In the genomic region with DNA sequence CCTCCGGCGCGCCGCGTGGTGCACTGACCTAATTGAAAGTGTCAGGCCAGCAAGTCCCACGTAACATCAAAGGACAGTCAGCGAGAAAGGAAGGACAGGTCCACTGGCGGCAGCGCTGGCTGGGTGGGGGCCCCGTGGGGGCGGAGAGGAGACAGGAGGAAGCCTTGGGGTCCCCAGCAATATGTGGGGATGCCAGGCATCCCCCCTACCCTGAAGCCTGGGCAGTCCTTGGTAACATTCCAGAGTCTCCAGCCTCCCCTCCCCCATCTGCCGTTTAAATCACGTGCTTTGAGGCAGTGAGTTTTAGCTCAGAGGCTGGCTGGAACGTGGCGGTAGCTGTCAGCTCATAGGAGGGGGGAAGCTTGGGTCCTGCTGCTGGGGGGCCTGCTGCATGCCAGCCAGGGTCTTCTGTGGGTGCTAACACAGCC, we compare ENCODE assay signal across 10 cellular contexts.
DNase-seq lines count a peak whose midpoint lies in the region; ATAC-seq and TF ChIP-seq lines count a peak whose summit lies in the region.
"Had no signal": no experiment of that assay in that cellular context is flagged by ENCODE, and none has a peak within 500 bp of the region (broad histone marks: within the 10 kb centered on the region; RNA-seq: fewer than 3 reads in every experiment).

No MANE protein-coding gene starts in this region.

- peak overlapping the region; percentile 71 for H3K4me2 ChIP-seq in mesenchymal stem cell (ENCODE audit: low read length, poor library complexity, severe bottlenecking)
- H3K4me2 ChIP-seq in PC-3 (ENCODE audit: low read length): no peak overlapping the region
- H3K4me2 ChIP-seq: KMS-11 had no signal

- H4K8ac ChIP-seq in mesenchymal stem cell (ENCODE audit: low read length): peak overlapping the region; percentile 73

- H3K9me3 ChIP-seq in endocrine pancreas (ENCODE audit: control insufficient read depth, low read length) (no peaks in the 10 kb centered on the region), mesenchymal stem cell (ENCODE audit: control insufficient read depth, low read length) (no peaks in the 10 kb centered on the region), PC-3 (ENCODE audit: low read length) (no peaks in the 10 kb centered on the region)

- CTCF ChIA-PET in PC-3 (lab: Charles Lee): interaction anchor here (0.6 kb wide), 1 partner anchor 178 kb away, joined by 3 read pairs; no protein-coding TSS in a partner anchor

- no peaks in the 10 kb centered on the region for H3K9me2 ChIP-seq in PC-3 (replicated peaks; ENCODE audit: low read length)

- no peak overlapping the region for H2BK120ac ChIP-seq in mesenchymal stem cell (ENCODE audit: low read depth, low read length)

- no peak overlapping the region for H3K14ac ChIP-seq in mesenchymal stem cell (ENCODE audit: low read length in 2 of 2)

- H3K36me3 ChIP-seq in endocrine pancreas (ENCODE audit: control insufficient read depth, insufficient read depth, low read length): no peaks in the 10 kb centered on the region
- H3K36me3 ChIP-seq in mesenchymal stem cell (ENCODE audit: control insufficient read depth in 1 of 2, insufficient read depth in 2 of 2, low read depth in 1 of 2, low read length in 2 of 2): peaks cover 3 to 19% of the 10 kb centered on the region in 2 experiments
- H3K36me3 ChIP-seq in PC-3 (ENCODE audit: low read depth, low read length): no peaks in the 10 kb centered on the region

- H3K4ac ChIP-seq in mesenchymal stem cell (ENCODE audit: low read depth in 1 of 2, low read length in 2 of 2): no peak overlapping the region

- no peak for ATAC-seq in PC-3
- ATAC-seq: activated T-cell treated with anti-CD3 and anti-CD28 coated beads, Interleukin-2, amount 50 U/mL, for 4 hours had no signal

- H2BK15ac ChIP-seq in mesenchymal stem cell (ENCODE audit: low read depth, poor library complexity, severe bottlenecking): peak overlapping the region; percentile 44

- H3K27ac ChIP-seq in mesenchymal stem cell (ENCODE audit: low read length, poor library complexity, severe bottlenecking) (no peak overlapping the region), PC-3 (ENCODE audit: low read length) (no peak overlapping the region)
- H3K27ac ChIP-seq: KMS-11 had no signal

- DNase-seq in SK-N-DZ (ENCODE audit: low spot score): peak; percentile 56
- DNase-seq in mesenchymal stem cell: peak; percentile 19
- peak; percentile 75 for DNase-seq in superior temporal gyrus (ENCODE audit: extremely low spot score)
- no peak for DNase-seq in NCI-H1436 treated with DMSO at 0.1 percent for 48 hours (lab: John Stamatoyannopoulos, UW)
- no peak for DNase-seq in PC-3
- DNase-seq in NK-92 (lab: John Stamatoyannopoulos, UW; ENCODE audit: unreplicated experiment): no peak
- DNase-seq: activated T-cell treated with anti-CD3 and anti-CD28 coated beads, Interleukin-2, amount 50 U/mL, for 4 hours; NCI-H524 treated with DMSO at 0.1 percent for 48 hours had no signal

- H3K9ac ChIP-seq in endocrine pancreas (ENCODE audit: control insufficient read depth, insufficient read depth, low read length): peak overlapping the region; percentile 16
- H3K9ac ChIP-seq in mesenchymal stem cell (ENCODE audit: low read length): no peak overlapping the region
- H3K9ac ChIP-seq in PC-3 (ENCODE audit: low read length): no peak overlapping the region
- H3K9ac ChIP-seq: KMS-11 had no signal

- POLR2A ChIA-PET in PC-3 (lab: Charles Lee; ENCODE audit: unreplicated experiment): no interaction called here

- no peak overlapping the region for H2AK5ac ChIP-seq in mesenchymal stem cell (ENCODE audit: low read length, severe bottlenecking)

- no peak overlapping the region for H2BK5ac ChIP-seq in mesenchymal stem cell (ENCODE audit: low read depth, low read length, poor library complexity, severe bottlenecking)

- intact Hi-C loops in PC-3 (cut with micrococcal nuclease): no loop called here

- H3K27me3 ChIP-seq in endocrine pancreas (ENCODE audit: control insufficient read depth, insufficient read depth, low read length) (no peaks in the 10 kb centered on the region), mesenchymal stem cell (ENCODE audit: control insufficient read depth in 1 of 2, insufficient read depth in 1 of 2, low read length in 2 of 2) (no peaks in the 10 kb centered on the region), PC-3 (ENCODE audit: low read length) (no peaks in the 10 kb centered on the region)

- H3K79me1 ChIP-seq in mesenchymal stem cell (replicated peaks; ENCODE audit: low read length, poor library complexity, severe bottlenecking): peaks cover 3% of the 10 kb centered on the region

- peak overlapping the region; percentile 66 for H4K91ac ChIP-seq in mesenchymal stem cell (ENCODE audit: low read length)

- H2AFZ ChIP-seq in mesenchymal stem cell (ENCODE audit: low read depth, low read length): no peak overlapping the region
- no peak overlapping the region for H2AFZ ChIP-seq in PC-3 (ENCODE audit: low read length)

- H3F3A ChIP-seq in PC-3 (ENCODE audit: low read length, unreplicated experiment): no peaks in the 10 kb centered on the region

- no peaks in the 10 kb centered on the region for H3K79me2 ChIP-seq in PC-3 (ENCODE audit: low read length)

- H4K20me1 ChIP-seq in PC-3 (ENCODE audit: low read length): no peaks in the 10 kb centered on the region

- WGBS in mesenchymal stem cell: 50% methylated on average over 15 of the region's 15 CpGs

- no peak for TF ChIP-seq CTCF in PC-3 (conservative IDR thresholded peaks at IDR 0.05; ENCODE audit: low read depth, low read length)

- peak overlapping the region; percentile 14 to 52 for H3K18ac ChIP-seq in mesenchymal stem cell (ENCODE audit: low read depth in 1 of 2, low read length in 2 of 2)

- no peak overlapping the region for H3K23ac ChIP-seq in mesenchymal stem cell (ENCODE audit: low read length in 2 of 2)

- H3K4me1 ChIP-seq in endocrine pancreas (ENCODE audit: control insufficient read depth, insufficient read depth, low read length): no peaks in the 10 kb centered on the region
- H3K4me1 ChIP-seq in mesenchymal stem cell (ENCODE audit: control insufficient read depth, insufficient read depth, low read depth, low read length): peaks cover 20% of the 10 kb centered on the region
- H3K4me1 ChIP-seq in PC-3 (ENCODE audit: insufficient read depth, low read length): no peaks in the 10 kb centered on the region

- BruUV-seq in PC-3 (replicated peaks; lab: Mats Ljungman, UMichigan): no TSS peak

- H3K4me3 ChIP-seq in endocrine pancreas (ENCODE audit: control insufficient read depth, insufficient read depth, low read length) (no peak overlapping the region), mesenchymal stem cell (ENCODE audit: insufficient read depth in 1 of 2, low read depth in 1 of 2, low read length in 2 of 2) (peak overlapping the region in 1 of 2 experiments; percentile 10), PC-3 (ENCODE audit: low read length) (no peak overlapping the region)

- no peak overlapping the region for H2BK12ac ChIP-seq in mesenchymal stem cell (ENCODE audit: low read length in 2 of 2)

Comparison
In these comparisons a context has a peak if more than half of its experiments do, and no peak if none do; other contexts are left out.
1. DNase-seq: peak in SK-N-DZ (single experiment), mesenchymal stem cell (single experiment) and superior temporal gyrus (single experiment); none in NCI-H1436 treated with DMSO at 0.1 percent for 48 hours (single experiment), PC-3 (single experiment) and NK-92 (single experiment).